9 cellular contexts compared by ENCODE assay signal in genomic region chr9:110254500-110254899, GRCh38. TPM values are rescaled to one million over a fixed set of nuclear protein-coding genes. Genes with fewer than 3 reads are reported as not detected.
DNase-seq lines count a peak whose midpoint lies in the region; ATAC-seq and TF ChIP-seq lines count a peak whose summit lies in the region.
"Had no signal": no experiment of that assay in that cellular context is flagged by ENCODE, and none has a peak within 500 bp of the region (broad histone marks: within the 10 kb centered on the region; RNA-seq: fewer than 3 reads in every experiment).

No MANE protein-coding gene starts in this region.

- peak overlapping the region; percentile 86 to 98 (median 92) for H3K27ac ChIP-seq in Peyer's patch
- peak overlapping the region; percentile 96 to 99 (median 98) for H3K27ac ChIP-seq in esophagus squamous epithelium

- no peaks in the 10 kb centered on the region for H3K9me3 Mint-ChIP-seq in Calu3 (ENCODE audit: low read depth, unreplicated experiment)
- no peaks in the 10 kb centered on the region for H3K9me3 Mint-ChIP-seq in progenitor cell of endocrine pancreas (ENCODE audit: low read depth)

- ATAC-seq in GM19452 (IDR thresholded peaks at IDR 0.05; ENCODE audit: unreplicated experiment) (no peak), HG02884 (IDR thresholded peaks at IDR 0.05; ENCODE audit: unreplicated experiment) (no peak)

- WGBS in esophagus squamous epithelium, 2 donors: 29 to 47% methylated on average over 2 of the region's 2 CpGs

- peaks cover 0 to 12% (median 0%) of the 10 kb centered on the region in 3 donors for H3K36me3 ChIP-seq in Peyer's patch
- peaks cover 0 to 20% (median 2%) of the 10 kb centered on the region in 3 donors for H3K36me3 ChIP-seq in esophagus squamous epithelium

- H3K27ac Mint-ChIP-seq in Calu3 (ENCODE audit: unreplicated experiment) (peak overlapping the region; percentile 78), progenitor cell of endocrine pancreas (peak overlapping the region; percentile 89)

- peaks cover 58% of the 10 kb centered on the region for H3K4me1 Mint-ChIP-seq in Calu3 (ENCODE audit: low read depth, unreplicated experiment)
- H3K4me1 Mint-ChIP-seq in progenitor cell of endocrine pancreas (ENCODE audit: low read depth): peaks cover 27% of the 10 kb centered on the region

- H3K27me3 Mint-ChIP-seq in Calu3 (ENCODE audit: unreplicated experiment) (no peaks in the 10 kb centered on the region), progenitor cell of endocrine pancreas (peaks cover 21% of the 10 kb centered on the region)

- H3K27me3 ChIP-seq in Peyer's patch: no peaks in the 10 kb centered on the region
- no peaks in the 10 kb centered on the region for H3K27me3 ChIP-seq in esophagus squamous epithelium

- TF ChIP-seq POLR2A in Peyer's patch (IDR thresholded peaks at IDR 0.05) (no peak), esophagus squamous epithelium (IDR thresholded peaks at IDR 0.05) (no peak)

- DNase-seq in Calu3 (no peak), Peyer's patch (no peak), esophagus squamous epithelium (lab: John Stamatoyannopoulos, UW) (no peak), progenitor cell of endocrine pancreas (ENCODE audit: low spot score, unreplicated experiment) (no peak), NCI-H1436 (lab: John Stamatoyannopoulos, UW) (no peak), DMS53 treated with DMSO at 0.1 percent for 48 hours (lab: John Stamatoyannopoulos, UW; ENCODE audit: unreplicated experiment) (no peak)
- DNase-seq: NCI-H2029 treated with DMSO at 0.1 percent for 48 hours had no signal

- H3K4me1 ChIP-seq in Peyer's patch: peaks cover 0 to 30% (median 8%) of the 10 kb centered on the region in 4 donors
- peaks cover 15 to 76% (median 28%) of the 10 kb centered on the region in 3 donors for H3K4me1 ChIP-seq in esophagus squamous epithelium

- CTCF ChIA-PET in Calu3 (lab: Charles Lee): no interaction called here

- no peaks in the 10 kb centered on the region for H3K9me3 ChIP-seq in Peyer's patch
- no peaks in the 10 kb centered on the region for H3K9me3 ChIP-seq in esophagus squamous epithelium

- H3K36me3 Mint-ChIP-seq in Calu3 (ENCODE audit: insufficient read depth, unreplicated experiment): peaks cover 38% of the 10 kb centered on the region
- peaks cover 2% of the 10 kb centered on the region for H3K36me3 Mint-ChIP-seq in progenitor cell of endocrine pancreas (ENCODE audit: insufficient read depth)

- BruUV-seq in Calu3 (replicated peaks; lab: Mats Ljungman, UMichigan): TSS peak; percentile 25

- H3K4me3 Mint-ChIP-seq in Calu3 (ENCODE audit: low read depth, unreplicated experiment): peak overlapping the region; percentile 96
- H3K4me3 Mint-ChIP-seq in progenitor cell of endocrine pancreas (ENCODE audit: low read depth): peak overlapping the region; percentile 96

- H3K4me3 ChIP-seq in Peyer's patch: peak overlapping the region in 2 of 4 donors; percentile 79 to 98
- H3K4me3 ChIP-seq in esophagus squamous epithelium: peak overlapping the region; percentile 76 to 99 (median 97)

- TF ChIP-seq CTCF in Calu3 (IDR thresholded peaks at IDR 0.05; ENCODE audit: unreplicated experiment) (no peak), Peyer's patch (IDR thresholded peaks at IDR 0.05) (no peak), esophagus squamous epithelium (IDR thresholded peaks at IDR 0.05) (no peak), progenitor cell of endocrine pancreas (IDR thresholded peaks at IDR 0.05; ENCODE audit: unreplicated experiment) (no peak)

- intact Hi-C loops in Calu3 (cut with micrococcal nuclease; ENCODE audit: unreplicated experiment): loop anchor here (10.0 kb wide), 1 partner anchor 170 kb away; no protein-coding TSS in a partner anchor
- intact Hi-C loops in esophagus squamous epithelium (cut with DNase I): no loop called here

RNA-seq across cellular contexts. Expression of gene TXN, which starts 1.8 kb away (rescaled TPM):
- total RNA-seq in Calu3 (2022): 278 and 286 TPM in 2 replicates
- total RNA-seq in Peyer's patch: 100 to 1,000 TPM; 136 to 226 (median 178) TPM
- 100 to 1,000 TPM; 472 to 921 (median 819) TPM for total RNA-seq in esophagus squamous epithelium
- total RNA-seq in progenitor cell of endocrine pancreas: 130 and 137 TPM in 2 replicates

RNA-seq across cellular contexts. Expression of gene C9orf152, which starts 46.5 kb away (rescaled TPM):
- total RNA-seq in Calu3 (2022): 1.7 and 1.9 TPM in 2 replicates
- 10 to 100 TPM in 2 of 4 donors, 1 to 10 TPM in 2; 9.2 to 12.8 (median 10.9) TPM for total RNA-seq in Peyer's patch
- 1 to 10 TPM in 1 of 4 donors, under 1 TPM in 3; 0.41 to 3.4 (median 0.81) TPM for total RNA-seq in esophagus squamous epithelium
- total RNA-seq in progenitor cell of endocrine pancreas: 0.13 TPM in 1 of 2 replicates, not detected in the other
